ENCODE assay signal across 14 cellular contexts in the genomic region with DNA sequence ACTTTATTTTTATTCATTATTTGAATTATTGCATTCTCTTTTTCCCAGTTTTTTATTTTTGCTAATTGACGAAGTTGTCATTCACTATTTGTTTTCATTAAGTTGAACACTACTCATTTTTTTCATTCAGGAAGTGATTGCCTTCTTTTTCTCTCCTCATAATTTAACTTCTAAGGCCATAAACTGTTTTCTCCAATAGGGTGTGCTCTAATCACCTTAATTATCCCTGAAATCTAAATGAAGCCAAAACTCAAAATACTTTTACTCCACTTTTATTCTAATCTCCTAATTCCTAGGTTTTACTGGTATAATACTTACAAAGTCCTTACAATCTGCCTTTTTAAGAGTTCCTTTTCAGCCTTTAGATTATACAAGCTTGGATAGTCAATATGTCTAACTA. TPM values are rescaled to one million over a fixed set of nuclear protein-coding genes. Genes with fewer than 3 reads are reported as not detected.
DNase-seq lines count a peak whose midpoint lies in the region; FAIRE-seq and TF ChIP-seq lines count a peak whose summit lies in the region.
"Had no signal": no experiment of that assay in that cellular context is flagged by ENCODE, and none has a peak within 500 bp of the region (broad histone marks: within the 10 kb centered on the region; RNA-seq: fewer than 3 reads in every experiment).

No MANE protein-coding gene starts in this region.

- no peak overlapping the region for H3K4me3 Mint-ChIP-seq in neural progenitor cell
- H3K4me3 Mint-ChIP-seq: activated naive CD8-positive, alpha-beta T cell; natural killer cell treated with Interleukin-12 subunit alpha and Interleukin-12 subunit beta and Interleukin-15 and Interleukin-18, amount 100 ng/mL, for 72 hours had no signal

- intact Hi-C loops in prostate gland (cut with DNase I) = no loop called here

- no peaks in the 10 kb centered on the region for H3K9me3 Mint-ChIP-seq in neural progenitor cell
- H3K9me3 Mint-ChIP-seq: natural killer cell treated with Interleukin-12 subunit alpha and Interleukin-12 subunit beta and Interleukin-15 and Interleukin-18, amount 100 ng/mL, for 72 hours had no signal

- H3K27me3 ChIP-seq in neural progenitor cell (no peaks in the 10 kb centered on the region), prostate gland (replicated peaks; ENCODE audit: insufficient read depth) (no peaks in the 10 kb centered on the region)
- H3K27me3 ChIP-seq: upper lobe of left lung had no signal

- TF ChIP-seq CTCF in LNCAP (IDR thresholded peaks at IDR 0.05) = peak; percentile 61
- peak; percentile 46 for TF ChIP-seq CTCF in VCaP (conservative IDR thresholded peaks at IDR 0.05)
- TF ChIP-seq CTCF in neural progenitor cell (IDR thresholded peaks at IDR 0.05) = peak; percentile 47
- no peak for TF ChIP-seq CTCF in prostate gland (IDR thresholded peaks at IDR 0.05)

- no peak overlapping the region for H3K27ac Mint-ChIP-seq in neural progenitor cell
- H3K27ac Mint-ChIP-seq: activated naive CD8-positive, alpha-beta T cell; natural killer cell treated with Interleukin-12 subunit alpha and Interleukin-12 subunit beta and Interleukin-15 and Interleukin-18, amount 100 ng/mL, for 72 hours had no signal

- H3K36me3 ChIP-seq in neural progenitor cell (no peaks in the 10 kb centered on the region), prostate gland (no peaks in the 10 kb centered on the region)
- H3K36me3 ChIP-seq: upper lobe of left lung had no signal

- DNase-seq in NCI-H2171 treated with DMSO at 0.1 percent for 48 hours (lab: John Stamatoyannopoulos, UW) (peak; percentile 11), NCI-H2171 (lab: John Stamatoyannopoulos, UW) (no peak), neural progenitor cell (ENCODE audit: low spot score) (no peak), urothelium cell line (ENCODE audit: low spot score) (no peak), prostate gland (ENCODE audit: low spot score) (no peak)
- no peak for DNase-seq in stimulated activated CD4-positive, alpha-beta T cell treated with anti-CD3 and anti-CD28 coated beads, Interleukin-2, amount 100 ng/mL, for 24 hours
- DNase-seq: foreskin fibroblast, upper lobe of left lung had no signal

- no peaks in the 10 kb centered on the region for H3K27me3 Mint-ChIP-seq in neural progenitor cell (ENCODE audit: insufficient read depth, low read depth)
- H3K27me3 Mint-ChIP-seq: activated naive CD8-positive, alpha-beta T cell; natural killer cell treated with Interleukin-12 subunit alpha and Interleukin-12 subunit beta and Interleukin-15 and Interleukin-18, amount 100 ng/mL, for 72 hours had no signal

- H3K36me3 Mint-ChIP-seq in neural progenitor cell = no peaks in the 10 kb centered on the region
- H3K36me3 Mint-ChIP-seq: activated naive CD8-positive, alpha-beta T cell; natural killer cell treated with Interleukin-12 subunit alpha and Interleukin-12 subunit beta and Interleukin-15 and Interleukin-18, amount 100 ng/mL, for 72 hours had no signal

- H3K27ac ChIP-seq in VCaP = no peak overlapping the region
- no peak overlapping the region for H3K27ac ChIP-seq in neural progenitor cell
- H3K27ac ChIP-seq in prostate gland = no peak overlapping the region
- H3K27ac ChIP-seq: upper lobe of left lung had no signal

- WGBS in prostate gland = 27% methylated on average over 1 of the region's 1 CpG

- H3K4me1 Mint-ChIP-seq in neural progenitor cell = peaks cover 5% of the 10 kb centered on the region

- H3K4me3 ChIP-seq in neural progenitor cell (no peak overlapping the region), prostate gland (no peak overlapping the region)
- H3K4me3 ChIP-seq: upper lobe of left lung had no signal

- H3K4me1 ChIP-seq in neural progenitor cell = peaks cover 19% of the 10 kb centered on the region
- H3K4me1 ChIP-seq in prostate gland (replicated peaks) = no peaks in the 10 kb centered on the region
- H3K4me1 ChIP-seq: upper lobe of left lung had no signal

- no peak for FAIRE-seq in urothelium cell line (lab: Jason Lieb, UNC)
- FAIRE-seq: keratinocyte had no signal

- H4K20me1 ChIP-seq in neural progenitor cell (ENCODE audit: low read depth) = no peaks in the 10 kb centered on the region

- no peak overlapping the region for H2AFZ ChIP-seq in neural progenitor cell (replicated peaks)

- no peak for TF ChIP-seq POLR2A in prostate gland (IDR thresholded peaks at IDR 0.05)

- no peak overlapping the region for H3K9ac ChIP-seq in neural progenitor cell

- no peaks in the 10 kb centered on the region for H3F3A ChIP-seq in neural progenitor cell (ENCODE audit: low read depth)

- no peaks in the 10 kb centered on the region for H3K79me2 ChIP-seq in neural progenitor cell (ENCODE audit: low read depth)

- no peaks in the 10 kb centered on the region for H3K9me3 ChIP-seq in neural progenitor cell (ENCODE audit: low read depth)
- H3K9me3 ChIP-seq in prostate gland = no peaks in the 10 kb centered on the region
- H3K9me3 ChIP-seq: upper lobe of left lung had no signal

- no peak overlapping the region for H3K4me2 ChIP-seq in neural progenitor cell

RNA-seq across cellular contexts. Expression of gene OR13C2, which starts 2.9 kb away (rescaled TPM):
- total RNA-seq in neural progenitor cell (ENCODE audit: low replicate concordance) (not detected in 2 replicates), prostate gland (not detected)
- total RNA-seq: natural killer cell treated with Interleukin-12 subunit alpha and Interleukin-12 subunit beta and Interleukin-15 and Interleukin-18, amount 100 ng/mL, for 72 hours; T-helper 2 cell treated with Interferon-gamma antibody and Interleukin-4, amounts not matched to agents 100 ng/mL and 5 ng/mL, for 36 hours; upper lobe of left lung had no signal

RNA-seq across cellular contexts. Expression of gene OR13C5, which starts 9.1 kb away (rescaled TPM):
- total RNA-seq in neural progenitor cell (ENCODE audit: low replicate concordance) = 0.25 TPM in 1 of 2 replicates, not detected in the other
- not detected for total RNA-seq in prostate gland
- total RNA-seq: natural killer cell treated with Interleukin-12 subunit alpha and Interleukin-12 subunit beta and Interleukin-15 and Interleukin-18, amount 100 ng/mL, for 72 hours; T-helper 2 cell treated with Interferon-gamma antibody and Interleukin-4, amounts not matched to agents 100 ng/mL and 5 ng/mL, for 36 hours; upper lobe of left lung had no signal

RNA-seq across cellular contexts. Expression of gene OR13C9, which starts 9.7 kb away (rescaled TPM):
- not detected in 2 replicates for total RNA-seq in neural progenitor cell (ENCODE audit: low replicate concordance)
- total RNA-seq in prostate gland = not detected
- total RNA-seq: natural killer cell treated with Interleukin-12 subunit alpha and Interleukin-12 subunit beta and Interleukin-15 and Interleukin-18, amount 100 ng/mL, for 72 hours; T-helper 2 cell treated with Interferon-gamma antibody and Interleukin-4, amounts not matched to agents 100 ng/mL and 5 ng/mL, for 36 hours; upper lobe of left lung had no signal

RNA-seq across cellular contexts. Expression of gene OR13C8, which starts 39.4 kb away (rescaled TPM):
- total RNA-seq in neural progenitor cell (ENCODE audit: low replicate concordance) (not detected in 2 replicates), prostate gland (not detected)
- total RNA-seq: natural killer cell treated with Interleukin-12 subunit alpha and Interleukin-12 subunit beta and Interleukin-15 and Interleukin-18, amount 100 ng/mL, for 72 hours; T-helper 2 cell treated with Interferon-gamma antibody and Interleukin-4, amounts not matched to agents 100 ng/mL and 5 ng/mL, for 36 hours; upper lobe of left lung had no signal

Comparison
In these comparisons a context has a peak if more than half of its experiments do, and no peak if none do; other contexts are left out.
1. CTCF ChIP-seq: peak in LNCAP (single experiment), VCaP (single experiment) and neural progenitor cell (single experiment); none in prostate gland (0 of 4).